ENCODE assay signal across 8 cellular contexts in the genomic region with DNA sequence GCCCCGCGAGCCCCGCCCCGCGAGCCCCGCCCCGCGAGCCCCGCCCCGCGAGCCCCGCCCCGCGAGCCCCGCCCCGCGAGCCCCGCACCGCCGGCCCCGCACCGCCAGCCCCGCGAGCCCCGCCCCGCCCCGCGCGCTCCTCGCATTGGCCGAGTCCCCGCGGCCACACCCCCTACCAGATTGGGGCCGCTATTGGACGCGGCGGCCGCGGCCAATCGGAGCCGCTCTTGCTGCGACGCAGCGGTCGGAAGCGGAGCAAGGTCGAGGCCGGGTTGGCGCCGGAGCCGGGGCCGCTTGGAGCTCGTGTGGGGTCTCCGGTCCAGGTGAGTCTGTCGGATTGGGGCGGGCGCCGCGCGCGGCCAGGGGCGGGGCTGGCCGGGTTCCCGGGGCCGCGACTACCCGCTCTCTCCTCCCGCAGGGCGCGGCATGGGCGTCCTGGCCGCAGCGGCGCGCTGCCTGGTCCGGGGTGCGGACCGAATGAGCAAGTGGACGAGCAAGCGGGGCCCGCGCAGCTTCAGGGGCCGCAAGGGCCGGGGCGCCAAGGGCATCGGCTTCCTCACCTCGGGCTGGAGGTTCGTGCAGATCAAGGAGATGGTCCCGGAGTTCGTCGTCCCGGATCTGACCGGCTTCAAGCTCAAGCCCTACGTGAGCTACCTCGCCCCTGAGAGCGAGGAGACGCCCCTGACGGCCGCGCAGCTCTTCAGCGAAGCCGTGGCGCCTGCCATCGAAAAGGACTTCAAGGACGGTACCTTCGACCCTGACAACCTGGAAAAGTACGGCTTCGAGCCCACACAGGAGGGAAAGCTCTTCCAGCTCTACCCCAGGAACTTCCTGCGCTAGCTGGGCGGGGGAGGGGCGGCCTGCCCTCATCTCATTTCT.
A peak's percentile ranks its signal among the peaks of the same experiment; 100 is the strongest.
DNase-seq lines count a peak whose midpoint lies in the region; ATAC-seq lines count a peak whose summit lies in the region.

Gene MRPL41 (plus strand): TSS at position 224 of the 879 bp plus-strand sequence. CDS start 203 bp downstream, at position 427.

- H3K36me3 ChIP-seq in ACC112 (ENCODE audit: insufficient read depth, low read length): no peaks in the 10 kb centered on the region

- peaks cover 5% of the 10 kb centered on the region for H3K4me1 ChIP-seq in ACC112 (ENCODE audit: control insufficient read depth, insufficient read depth, low read length, unreplicated experiment)

- ATAC-seq in GM18867 (IDR thresholded peaks at IDR 0.05; ENCODE audit: unreplicated experiment) (peak; percentile 78), HG03103 (IDR thresholded peaks at IDR 0.05; ENCODE audit: low read depth, unreplicated experiment) (peak; percentile 70)
- peak; percentile 93 to 96 for ATAC-seq in activated CD4-positive, CD25-positive, alpha-beta regulatory T cell treated with anti-CD3 and anti-CD28 coated beads, Interleukin-2, amount 50 U/mL, for 24 hours

- peaks cover 7% of the 10 kb centered on the region for H3K79me2 ChIP-seq in ACC112 (ENCODE audit: control insufficient read depth, insufficient read depth, low read length, unreplicated experiment)

- H3K4me3 ChIP-seq in ACC112 (ENCODE audit: low read depth, low read length): peak within 1 kb of the TSS; percentile 86

- H2AFZ ChIP-seq in ACC112 (ENCODE audit: low read length, unreplicated experiment): peak within 1 kb of the TSS; percentile 93

- H3K27ac ChIP-seq in ACC112 (ENCODE audit: low read depth, low read length): 0 out of 2 replicates have a peak within 1 kb of the TSS, but pooled peaks have one; percentile 1

- no peaks in the 10 kb centered on the region for H3K27me3 ChIP-seq in ACC112 (ENCODE audit: insufficient read depth, low read length)

- DNase-seq in NCI-H345 treated with DMSO at 0.1 percent for 48 hours (lab: John Stamatoyannopoulos, UW; ENCODE audit: unreplicated experiment) (peak; percentile 55), islet precursor cell (peak; percentile 96)
- peak; percentile 88 for DNase-seq in central memory CD4-positive, alpha-beta T cell
- DNase-seq in stimulated activated CD4-positive, alpha-beta T cell treated with anti-CD3 and anti-CD28 coated beads, Interleukin-12 subunit alpha, Interleukin-12 subunit beta, amount 100 ng/mL, for 48 hours (ENCODE audit: low read depth in 2 of 3, low spot score in 1 of 3): peak; percentile 63 to 89 (median 77)

Comparison
In these comparisons a context has a peak if more than half of its experiments do, and no peak if none do; other contexts are left out.
1. Peak in every context shown above with its lines: DNase-seq, ATAC-seq, H3K4me3 ChIP-seq and H3K27ac ChIP-seq.